Comparison of ENCODE assay signal across 2 cellular contexts in the genomic region with DNA sequence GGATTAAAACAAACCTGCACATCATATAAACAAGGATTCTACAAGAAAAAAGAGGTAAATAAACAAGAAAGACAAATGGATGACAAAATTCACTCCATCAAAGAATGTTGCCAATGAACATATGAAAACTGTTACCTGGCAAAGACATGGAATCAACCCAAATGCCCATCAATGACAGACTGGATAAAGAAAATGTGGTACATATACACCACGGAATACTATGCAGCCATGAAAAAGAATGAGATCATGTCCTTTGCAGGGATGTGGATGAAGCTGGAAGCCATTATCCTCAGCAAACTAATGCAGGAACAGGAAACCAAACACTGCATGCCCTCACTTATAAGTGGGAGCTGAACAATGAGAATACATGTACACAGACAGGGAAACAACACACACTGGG. TPM values are rescaled to one million over a fixed set of nuclear protein-coding genes. Genes with fewer than 3 reads are reported as not detected.
"Had no signal": no experiment of that assay in that cellular context is flagged by ENCODE, and none has a peak within 500 bp of the region (broad histone marks: within the 10 kb centered on the region; RNA-seq: fewer than 3 reads in every experiment).

No MANE protein-coding gene starts in this region.

RNA-seq across cellular contexts. Expression of a gene that starts 4.6 kb away (rescaled TPM):
- total RNA-seq: G401, GM12878 had no signal
- polyA plus RNA-seq: GM12878 had no signal
